ENCODE assay signal across 38 cellular contexts in the genomic region with DNA sequence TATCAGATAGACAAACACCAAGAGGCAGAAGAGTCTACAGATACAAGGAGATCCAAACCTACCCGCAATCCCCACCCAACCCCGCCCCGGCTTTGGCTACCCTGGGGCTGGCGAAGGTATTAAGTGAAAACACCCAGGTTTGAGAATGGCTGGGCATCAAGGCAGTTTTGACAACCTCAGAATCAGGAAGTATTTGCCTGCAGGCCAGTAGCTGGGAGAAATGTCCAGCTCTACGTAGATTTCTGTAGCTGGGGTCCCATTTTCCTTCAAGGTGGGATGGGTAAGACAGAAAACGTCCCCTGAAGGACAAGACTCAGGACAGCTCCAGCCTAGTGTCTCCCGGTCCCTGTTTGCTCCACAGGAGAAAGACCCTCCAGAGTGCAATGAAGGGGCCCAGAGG.
"Had no signal": no experiment of that assay in that cellular context is flagged by ENCODE, and none has a peak within 500 bp of the region (broad histone marks: within the 10 kb centered on the region; RNA-seq: fewer than 3 reads in every experiment).

No MANE protein-coding gene starts in this region.

- H3K27ac Mint-ChIP-seq: activated naive CD4-positive, alpha-beta T cell treated with anti-CD3 and anti-CD28 coated beads for 36 hours; activated naive CD4-positive, alpha-beta T cell treated with anti-CD3 and anti-CD28 coated beads, Interleukin-2, amount 10 ng/mL, durations not matched to agents 7 days and 5 days; activated naive CD4-positive, alpha-beta T cell treated with anti-CD3 and anti-CD28 coated beads, Interleukin-2, amount 50 U/mL, for 24 hours; activated naive CD4-positive, alpha-beta T cell treated with anti-CD3 and anti-CD28 coated beads, Interleukin-2, amount 50 U/mL, for 72 hours; activated naive CD8-positive, alpha-beta T cell; activated naive CD8-positive, alpha-beta T cell treated with anti-CD3 and anti-CD28 coated beads for 36 hours; activated naive CD8-positive, alpha-beta T cell treated with anti-CD3 and anti-CD28 coated beads, Interleukin-2, amount 10 ng/mL, durations not matched to agents 7 days and 5 days; activated naive CD8-positive, alpha-beta T cell treated with anti-CD3 and anti-CD28 coated beads, Interleukin-2, amount 50 U/mL, for 24 hours; activated T-cell treated with anti-CD3 and anti-CD28 coated beads, Interleukin-2, amount 50 U/mL, for 24 hours; activated T-cell treated with anti-CD3 and anti-CD28 coated beads, Interleukin-2, amount 50 U/mL, for 72 hours; activated T-helper 1 cell treated with anti-CD3 and anti-CD28 coated beads, Interleukin-12 subunit alpha, Interleukin-12 subunit beta, Interleukin-2, Interleukin-4 antibody, amounts not matched to agents 30 ng/mL and 10 ng/mL and 1 ng/mL, durations not matched to agents 14 hours and 24 hours and 36 hours; activated T-helper 17 cell treated with anti-CD3 and anti-CD28 coated beads, Interleukin-2, amount 50 U/mL, for 72 hours; activated T-helper 2 cell treated with anti-CD3 and anti-CD28 coated beads, Interferon-gamma antibody, Interleukin-2, Interleukin-4, amounts not matched to agents 10 μg/mL and 5 μg/mL and 100 μg/mL, durations not matched to agents 14 hours and 24 hours and 36 hours; brain had no signal

- H3K4me1 ChIP-seq: adrenal gland, body of pancreas, breast epithelium had no signal

- H3K27me3 Mint-ChIP-seq: activated T-helper 17 cell treated with anti-CD3 and anti-CD28 coated beads, Interleukin-2, amount 50 U/mL, for 72 hours had no signal

- H3K27me3 ChIP-seq: adrenal gland, ascending aorta, body of pancreas, cardiac muscle cell had no signal

- H3K4me3 ChIP-seq: adrenal gland, ascending aorta, body of pancreas, breast epithelium, cardiac muscle cell had no signal

- DNase-seq: activated effector memory CD4-positive, alpha-beta T cell treated with anti-CD3 and anti-CD28 coated beads, Interleukin-2, amount 50 U/mL, for 16 hours; activated effector memory CD4-positive, alpha-beta T cell treated with Interleukin-2 at 50 U/mL for 16 hours; activated gamma-delta T cell; activated gamma-delta T cell treated with Interleukin-2 at 50 U/mL for 16 hours; activated naive CD4-positive, alpha-beta T cell; activated naive CD4-positive, alpha-beta T cell treated with anti-CD3 and anti-CD28 coated beads for 36 hours; activated naive CD4-positive, alpha-beta T cell treated with anti-CD3 and anti-CD28 coated beads, Interleukin-2, amount 10 ng/mL, durations not matched to agents 7 days and 5 days; activated naive CD4-positive, alpha-beta T cell treated with anti-CD3 and anti-CD28 coated beads, Interleukin-2, amount 50 U/mL, for 16 hours; activated naive CD4-positive, alpha-beta T cell treated with Interleukin-2 at 50 U/mL for 16 hours; activated naive CD8-positive, alpha-beta T cell treated with anti-CD3 and anti-CD28 coated beads for 36 hours; activated naive CD8-positive, alpha-beta T cell treated with anti-CD3 and anti-CD28 coated beads, Interleukin-2, amount 10 ng/mL, durations not matched to agents 7 days and 5 days; activated naive CD8-positive, alpha-beta T cell treated with anti-CD3 and anti-CD28 coated beads, Interleukin-2, amount 50 U/mL, for 24 hours; activated T-cell treated with anti-CD3 and anti-CD28 coated beads, Interleukin-2, amount 50 U/mL, for 1 hour; activated T-cell treated with anti-CD3 and anti-CD28 coated beads, Interleukin-2, amount 50 U/mL, for 24 hours; activated T-cell treated with anti-CD3 and anti-CD28 coated beads, Interleukin-2, amount 50 U/mL, for 4 hours; activated T-cell treated with anti-CD3 and anti-CD28 coated beads, Interleukin-2, amount 50 U/mL, for 48 hours; activated T-cell treated with anti-CD3 and anti-CD28 coated beads, Interleukin-2, amount 50 U/mL, for 72 hours; adrenal gland; amniotic stem cell; amygdala; anterior cingulate cortex; aorta; body of pancreas; brain microvascular endothelial cell; caudate nucleus; central memory CD4-positive, alpha-beta T cell; cerebellar nuclear complex had no signal

- H3K4me3 Mint-ChIP-seq: activated naive CD4-positive, alpha-beta T cell treated with anti-CD3 and anti-CD28 coated beads for 36 hours; activated naive CD4-positive, alpha-beta T cell treated with anti-CD3 and anti-CD28 coated beads, Interleukin-2, amount 10 ng/mL, durations not matched to agents 7 days and 5 days; activated naive CD4-positive, alpha-beta T cell treated with anti-CD3 and anti-CD28 coated beads, Interleukin-2, amount 50 U/mL, for 24 hours; activated naive CD8-positive, alpha-beta T cell; activated naive CD8-positive, alpha-beta T cell treated with anti-CD3 and anti-CD28 coated beads for 36 hours; activated naive CD8-positive, alpha-beta T cell treated with anti-CD3 and anti-CD28 coated beads, Interleukin-2, amount 10 ng/mL, durations not matched to agents 7 days and 5 days; activated naive CD8-positive, alpha-beta T cell treated with anti-CD3 and anti-CD28 coated beads, Interleukin-2, amount 50 U/mL, for 24 hours; activated T-cell treated with anti-CD3 and anti-CD28 coated beads, Interleukin-2, amount 50 U/mL, for 24 hours; activated T-cell treated with anti-CD3 and anti-CD28 coated beads, Interleukin-2, amount 50 U/mL, for 4 hours; activated T-cell treated with anti-CD3 and anti-CD28 coated beads, Interleukin-2, amount 50 U/mL, for 72 hours; activated T-helper 1 cell treated with anti-CD3 and anti-CD28 coated beads, Interleukin-12 subunit alpha, Interleukin-12 subunit beta, Interleukin-2, Interleukin-4 antibody, amounts not matched to agents 30 ng/mL and 10 ng/mL and 1 ng/mL, durations not matched to agents 14 hours and 24 hours and 36 hours; activated T-helper 17 cell treated with anti-CD3 and anti-CD28 coated beads, Interleukin-2, amount 50 U/mL, for 72 hours; brain; central memory CD8-positive, alpha-beta T cell had no signal

- H3K27ac ChIP-seq: adrenal gland, body of pancreas, brain microvascular endothelial cell, breast epithelium, cardiac muscle cell had no signal

- ATAC-seq: activated naive CD4-positive, alpha-beta T cell treated with anti-CD3 and anti-CD28 coated beads, Interleukin-2, amount 50 U/mL, for 72 hours; activated naive CD8-positive, alpha-beta T cell treated with anti-CD3 and anti-CD28 coated beads, Interleukin-2, amount 50 U/mL, for 24 hours; activated T-cell treated with anti-CD3 and anti-CD28 coated beads, Interleukin-2, amount 50 U/mL, for 4 hours; activated T-cell treated with anti-CD3 and anti-CD28 coated beads, Interleukin-2, amount 50 U/mL, for 72 hours; activated T-helper 17 cell treated with anti-CD3 and anti-CD28 coated beads, Interleukin-2, amount 50 U/mL, for 72 hours; body of pancreas had no signal

- H3K9me3 Mint-ChIP-seq: activated naive CD4-positive, alpha-beta T cell treated with anti-CD3 and anti-CD28 coated beads for 36 hours; activated naive CD4-positive, alpha-beta T cell treated with anti-CD3 and anti-CD28 coated beads, Interleukin-2, amount 10 ng/mL, durations not matched to agents 7 days and 5 days; activated naive CD4-positive, alpha-beta T cell treated with anti-CD3 and anti-CD28 coated beads, Interleukin-2, amount 50 U/mL, for 24 hours; activated naive CD4-positive, alpha-beta T cell treated with anti-CD3 and anti-CD28 coated beads, Interleukin-2, amount 50 U/mL, for 72 hours; activated naive CD8-positive, alpha-beta T cell treated with anti-CD3 and anti-CD28 coated beads for 36 hours; activated naive CD8-positive, alpha-beta T cell treated with anti-CD3 and anti-CD28 coated beads, Interleukin-2, amount 10 ng/mL, durations not matched to agents 7 days and 5 days; activated naive CD8-positive, alpha-beta T cell treated with anti-CD3 and anti-CD28 coated beads, Interleukin-2, amount 50 U/mL, for 24 hours; activated T-cell treated with anti-CD3 and anti-CD28 coated beads, Interleukin-2, amount 50 U/mL, for 24 hours; activated T-cell treated with anti-CD3 and anti-CD28 coated beads, Interleukin-2, amount 50 U/mL, for 4 hours; activated T-cell treated with anti-CD3 and anti-CD28 coated beads, Interleukin-2, amount 50 U/mL, for 72 hours; activated T-helper 1 cell treated with anti-CD3 and anti-CD28 coated beads, Interleukin-12 subunit alpha, Interleukin-12 subunit beta, Interleukin-2, Interleukin-4 antibody, amounts not matched to agents 30 ng/mL and 10 ng/mL and 1 ng/mL, durations not matched to agents 14 hours and 24 hours and 36 hours; activated T-helper 17 cell treated with anti-CD3 and anti-CD28 coated beads, Interleukin-2, amount 50 U/mL, for 72 hours; activated T-helper 2 cell treated with anti-CD3 and anti-CD28 coated beads, Interferon-gamma antibody, Interleukin-2, Interleukin-4, amounts not matched to agents 10 μg/mL and 5 μg/mL and 100 μg/mL, durations not matched to agents 14 hours and 24 hours and 36 hours; central memory CD8-positive, alpha-beta T cell had no signal

- H3K9me3 ChIP-seq: adrenal gland, ascending aorta, body of pancreas, breast epithelium had no signal

- H3K36me3 ChIP-seq: adrenal gland, ascending aorta, brain microvascular endothelial cell, breast epithelium, cardiac muscle cell had no signal

- H3K4me1 Mint-ChIP-seq: activated naive CD4-positive, alpha-beta T cell treated with anti-CD3 and anti-CD28 coated beads, Interleukin-2, amount 10 ng/mL, durations not matched to agents 7 days and 5 days; activated naive CD4-positive, alpha-beta T cell treated with anti-CD3 and anti-CD28 coated beads, Interleukin-2, amount 50 U/mL, for 24 hours; activated naive CD8-positive, alpha-beta T cell treated with anti-CD3 and anti-CD28 coated beads for 36 hours; activated naive CD8-positive, alpha-beta T cell treated with anti-CD3 and anti-CD28 coated beads, Interleukin-2, amount 50 U/mL, for 24 hours; activated T-helper 17 cell treated with anti-CD3 and anti-CD28 coated beads, Interleukin-2, amount 50 U/mL, for 72 hours; brain; central memory CD8-positive, alpha-beta T cell had no signal

- H3K36me3 Mint-ChIP-seq: activated naive CD4-positive, alpha-beta T cell treated with anti-CD3 and anti-CD28 coated beads, Interleukin-2, amount 10 ng/mL, durations not matched to agents 7 days and 5 days; activated naive CD4-positive, alpha-beta T cell treated with anti-CD3 and anti-CD28 coated beads, Interleukin-2, amount 50 U/mL, for 24 hours; activated naive CD4-positive, alpha-beta T cell treated with anti-CD3 and anti-CD28 coated beads, Interleukin-2, amount 50 U/mL, for 72 hours; activated naive CD8-positive, alpha-beta T cell; activated naive CD8-positive, alpha-beta T cell treated with anti-CD3 and anti-CD28 coated beads for 36 hours; activated naive CD8-positive, alpha-beta T cell treated with anti-CD3 and anti-CD28 coated beads, Interleukin-2, amount 10 ng/mL, durations not matched to agents 7 days and 5 days; brain had no signal
